ENCODE assay signal across 36 cellular contexts in the genomic region with DNA sequence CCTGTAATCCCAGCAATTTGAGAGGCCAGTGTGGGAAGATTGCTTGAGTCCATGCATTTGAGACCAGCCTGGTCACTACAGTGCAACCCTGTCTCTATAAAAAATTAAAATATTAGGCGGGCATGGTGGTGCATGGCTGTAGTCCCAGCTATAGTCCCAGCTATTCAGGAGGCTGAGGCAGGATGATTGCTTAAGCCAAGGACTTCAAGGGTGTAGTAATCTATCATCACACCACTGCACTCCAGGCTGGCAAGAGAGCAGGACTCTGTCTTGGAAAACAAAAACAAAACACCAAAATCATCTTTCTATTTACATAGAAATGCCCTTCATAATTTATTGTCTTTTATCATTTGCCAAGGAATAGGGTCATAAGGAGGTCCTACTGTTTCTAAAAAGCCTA.
A peak's percentile ranks its signal among the peaks of the same experiment; 100 is the strongest.
DNase-seq lines count a peak whose midpoint lies in the region; ATAC-seq, FAIRE-seq and TF ChIP-seq lines count a peak whose summit lies in the region.
"Had no signal": no experiment of that assay in that cellular context is flagged by ENCODE, and none has a peak within 500 bp of the region (broad histone marks: within the 10 kb centered on the region; RNA-seq: fewer than 3 reads in every experiment).

No MANE protein-coding gene starts in this region.

- H3K79me2 ChIP-seq in endothelial cell of umbilical vein (ENCODE audit: control insufficient read depth, insufficient read depth, low read length) = no peaks in the 10 kb centered on the region

- intact Hi-C loops in adrenal gland (cut with DNase I) = no loop called here
- intact Hi-C loops in endothelial cell of umbilical vein (cut with micrococcal nuclease) = no loop called here
- intact Hi-C loops in sciatic nerve (cut with DNase I) = no loop called here

- H3K4me3 ChIP-seq in adrenal gland = peak overlapping the region in 1 of 4 donors; percentile 9
- no peak overlapping the region for H3K4me3 ChIP-seq in endothelial cell of umbilical vein (replicated peaks in 1 of 3; ENCODE audit: insufficient read depth in 1 of 3, low read depth in 1 of 3, low read length in 3 of 3)
- H3K4me3 ChIP-seq: A549; BLaER1; BLaER1 treated with 17β-estradiol and CSF1 and Interleukin-3, amounts not matched to agents 10 nM and 100 nM had no signal

- DNase-seq in adrenal gland = peak in 6 of 7 donors; percentile 21 to 60 (median 34)
- DNase-seq in amniotic epithelial cell (ENCODE audit: low read depth) = peak; percentile 13
- no peak for DNase-seq in endothelial cell of umbilical vein (ENCODE audit: low read depth, low spot score)
- no peak for DNase-seq in sciatic nerve (ENCODE audit: low spot score)
- DNase-seq in naive thymus-derived CD8-positive, alpha-beta T cell = no peak
- DNase-seq in NCI-H2227 treated with DMSO at 0.1 percent for 48 hours (lab: John Stamatoyannopoulos, UW) = no peak
- no peak for DNase-seq in HUDEP-2 (lab: John Stamatoyannopoulos, UW; ENCODE audit: unreplicated experiment in 76 of 76)
- DNase-seq in glutamatergic neuron = no peak
- DNase-seq: 8988T; ACHN; AML-193; BE2C; C1 segment of cervical spinal cord; Caco-2; Calu3; CD4-positive, alpha-beta memory T cell; CD4-positive, alpha-beta T cell; CD4-positive, CD25-positive, alpha-beta regulatory T cell; CD8-positive, alpha-beta memory T cell; CD8-positive, alpha-beta T cell; COR-L47; DMS 273 treated with DMSO at 0.1 percent for 48 hours; DMS153; DMS53; DMS79; DMS79 treated with DMSO at 0.1 percent for 48 hours; DND-41; EL had no signal

- H3K27ac ChIP-seq in adrenal gland = peak overlapping the region in 1 of 5 donors; percentile 42
- no peak overlapping the region for H3K27ac ChIP-seq in endothelial cell of umbilical vein (ENCODE audit: insufficient read depth, low read depth, low read length)
- H3K27ac ChIP-seq: 22Rv1; A549; BLaER1; BLaER1 treated with 17β-estradiol and CSF1 and Interleukin-3, amounts not matched to agents 10 nM and 100 nM; C4-2B had no signal

- no peaks in the 10 kb centered on the region for H3K9me3 ChIP-seq in adrenal gland (replicated peaks in 1 of 3)
- no peaks in the 10 kb centered on the region for H3K9me3 ChIP-seq in endothelial cell of umbilical vein (replicated peaks; ENCODE audit: control insufficient read depth, insufficient read depth, low read length)
- H3K9me3 ChIP-seq: A549, BE2C, Caco-2 had no signal

- ATAC-seq in sciatic nerve = peak; percentile 39
- no peak for ATAC-seq in naive thymus-derived CD8-positive, alpha-beta T cell
- ATAC-seq: A549; CD8-positive, alpha-beta T cell had no signal

- no peaks in the 10 kb centered on the region for H3K4me1 Mint-ChIP-seq in naive thymus-derived CD8-positive, alpha-beta T cell
- no peaks in the 10 kb centered on the region for H3K4me1 Mint-ChIP-seq in glutamatergic neuron (ENCODE audit: low read depth, unreplicated experiment)
- H3K4me1 Mint-ChIP-seq: B cell; CD14-positive monocyte; CD4-positive, alpha-beta memory T cell; CD4-positive, CD25-positive, alpha-beta regulatory T cell; CD8-positive, alpha-beta memory T cell had no signal

- H3K36me3 ChIP-seq in adrenal gland (replicated peaks in 1 of 2) (no peaks in the 10 kb centered on the region), endothelial cell of umbilical vein (ENCODE audit: control insufficient read depth in 2 of 2, extremely low read depth in 1 of 2, insufficient read depth in 2 of 2, low read length in 2 of 2) (no peaks in the 10 kb centered on the region)
- H3K36me3 ChIP-seq: BE2C; BLaER1; BLaER1 treated with 17β-estradiol and CSF1 and Interleukin-3, amounts not matched to agents 10 nM and 100 nM had no signal

- TF ChIP-seq CTCF in adrenal gland (IDR thresholded peaks at IDR 0.05) = no peak
- TF ChIP-seq CTCF in endothelial cell of umbilical vein (IDR thresholded peaks at IDR 0.05; ENCODE audit: extremely low read depth in 1 of 2, insufficient read depth in 1 of 2, low read depth in 1 of 2, low read length in 2 of 2) = no peak
- TF ChIP-seq CTCF in glutamatergic neuron (IDR thresholded peaks at IDR 0.05; ENCODE audit: partially characterized antibody, unreplicated experiment) = no peak

- no peaks in the 10 kb centered on the region for H3K27me3 ChIP-seq in adrenal gland
- no peaks in the 10 kb centered on the region for H3K27me3 ChIP-seq in endothelial cell of umbilical vein (ENCODE audit: control insufficient read depth in 2 of 2, insufficient read depth in 2 of 2, low read length in 2 of 2)
- H3K27me3 ChIP-seq: BE2C; BLaER1; BLaER1 treated with 17β-estradiol and CSF1 and Interleukin-3, amounts not matched to agents 10 nM and 100 nM had no signal

- no peak overlapping the region for H3K4me2 ChIP-seq in endothelial cell of umbilical vein (ENCODE audit: insufficient read depth, low read length)
- H3K4me2 ChIP-seq: A549; BLaER1; BLaER1 treated with 17β-estradiol and CSF1 and Interleukin-3, amounts not matched to agents 10 nM and 100 nM had no signal

- TF ChIP-seq POLR2A in adrenal gland (IDR thresholded peaks at IDR 0.05) (no peak), endothelial cell of umbilical vein (IDR thresholded peaks at IDR 0.05; ENCODE audit: low read depth, low read length) (no peak)

- dilution Hi-C loops in endothelial cell of umbilical vein (cut with MboI; ENCODE audit: extremely low pct_ligation_motif_present, low sequenced_read_pairs) = no loop called here

- H3K9me1 ChIP-seq in endothelial cell of umbilical vein (replicated peaks; ENCODE audit: control insufficient read depth, extremely low read depth, insufficient read depth, low read length) = no peaks in the 10 kb centered on the region

- H3K27me3 Mint-ChIP-seq in naive thymus-derived CD8-positive, alpha-beta T cell = no peaks in the 10 kb centered on the region
- H3K27me3 Mint-ChIP-seq in glutamatergic neuron (ENCODE audit: unreplicated experiment) = no peaks in the 10 kb centered on the region
- H3K27me3 Mint-ChIP-seq: B cell; CD4-positive, alpha-beta memory T cell; CD4-positive, alpha-beta T cell; CD4-positive, CD25-positive, alpha-beta regulatory T cell; CD8-positive, alpha-beta memory T cell had no signal

- peaks cover 0 to 4% of the 10 kb centered on the region in 2 donors for H3K4me1 ChIP-seq in adrenal gland (replicated peaks in 1 of 2)
- no peaks in the 10 kb centered on the region for H3K4me1 ChIP-seq in endothelial cell of umbilical vein (ENCODE audit: control insufficient read depth, extremely low read depth, insufficient read depth, low read length)
- H3K4me1 ChIP-seq: A549; BE2C; BLaER1; BLaER1 treated with 17β-estradiol and CSF1 and Interleukin-3, amounts not matched to agents 10 nM and 100 nM; Caco-2 had no signal

- BruUV-seq in endothelial cell of umbilical vein (replicated peaks; lab: Mats Ljungman, UMichigan) = no TSS peak

- H3K36me3 Mint-ChIP-seq in naive thymus-derived CD8-positive, alpha-beta T cell = no peaks in the 10 kb centered on the region
- peaks cover 4% of the 10 kb centered on the region for H3K36me3 Mint-ChIP-seq in glutamatergic neuron (ENCODE audit: unreplicated experiment)
- H3K36me3 Mint-ChIP-seq: CD14-positive monocyte; CD4-positive, alpha-beta memory T cell; CD4-positive, CD25-positive, alpha-beta regulatory T cell; CD8-positive, alpha-beta memory T cell; CD8-positive, alpha-beta T cell had no signal

- CTCF ChIA-PET in endothelial cell of umbilical vein (lab: Charles Lee) = no interaction called here

- POLR2A ChIA-PET in endothelial cell of umbilical vein (lab: Charles Lee) = no interaction called here
- POLR2A ChIA-PET in naive thymus-derived CD8-positive, alpha-beta T cell (lab: Charles Lee) = no interaction called here

- peaks cover 0 to 21% (median 1%) of the 10 kb centered on the region in 9 donors for H3K9me3 Mint-ChIP-seq in naive thymus-derived CD8-positive, alpha-beta T cell
- H3K9me3 Mint-ChIP-seq in glutamatergic neuron (ENCODE audit: unreplicated experiment) = no peaks in the 10 kb centered on the region

- H3K9ac ChIP-seq in endothelial cell of umbilical vein (replicated peaks; ENCODE audit: extremely low read depth, insufficient read depth, low read length) = no peak overlapping the region
- H3K9ac ChIP-seq: BLaER1; BLaER1 treated with 17β-estradiol and CSF1 and Interleukin-3, amounts not matched to agents 10 nM and 100 nM had no signal

- no peak for FAIRE-seq in endothelial cell of umbilical vein (lab: Jason Lieb, UNC)
- FAIRE-seq: A549, D721Med had no signal

- no peaks in the 10 kb centered on the region for H4K20me1 ChIP-seq in endothelial cell of umbilical vein (replicated peaks; ENCODE audit: control insufficient read depth, extremely low read depth, insufficient read depth, low read length)
- H4K20me1 ChIP-seq: BLaER1; BLaER1 treated with 17β-estradiol and CSF1 and Interleukin-3, amounts not matched to agents 10 nM and 100 nM had no signal

- WGBS in adrenal gland, 4 donors = 41 to 56% (median 46%) methylated on average over 1 of the region's 1 CpG

- H3K27ac Mint-ChIP-seq in naive thymus-derived CD8-positive, alpha-beta T cell = no peak overlapping the region
- H3K27ac Mint-ChIP-seq in glutamatergic neuron (ENCODE audit: unreplicated experiment) = no peak overlapping the region
- H3K27ac Mint-ChIP-seq: B cell; CD14-positive monocyte; CD4-positive, alpha-beta memory T cell; CD4-positive, alpha-beta T cell; CD4-positive, CD25-positive, alpha-beta regulatory T cell; CD8-positive, alpha-beta memory T cell; CD8-positive, alpha-beta T cell had no signal

- H3K4me3 Mint-ChIP-seq in naive thymus-derived CD8-positive, alpha-beta T cell = no peak overlapping the region
- H3K4me3 Mint-ChIP-seq in glutamatergic neuron (ENCODE audit: unreplicated experiment) = no peak overlapping the region
- H3K4me3 Mint-ChIP-seq: B cell; CD14-positive monocyte; CD4-positive, alpha-beta memory T cell; CD4-positive, alpha-beta T cell; CD4-positive, CD25-positive, alpha-beta regulatory T cell; CD8-positive, alpha-beta memory T cell; CD8-positive, alpha-beta T cell had no signal

- H2AFZ ChIP-seq in endothelial cell of umbilical vein (ENCODE audit: low read depth, low read length) = peak overlapping the region; percentile 37

TF ChIP-seq in endothelial cell of umbilical vein, 7 proteins besides CTCF, POLR2A, EP300 and RAD21:
- no peak for TF ChIP-seq JUN (IDR thresholded peaks at IDR 0.05; ENCODE audit: borderline replicate concordance, insufficient read depth, insufficient read length, low read depth)
- TF ChIP-seq EZH2 (IDR thresholded peaks at IDR 0.05; ENCODE audit: borderline replicate concordance, low read depth, low read length, severe bottlenecking) = no peak
- no peak for TF ChIP-seq FOS (IDR thresholded peaks at IDR 0.05; ENCODE audit: borderline replicate concordance, insufficient read depth, low read length)
- no peak for TF ChIP-seq MYC (IDR thresholded peaks at IDR 0.05; ENCODE audit: low read depth, low read length)
- TF ChIP-seq MAX (IDR thresholded peaks at IDR 0.05; ENCODE audit: insufficient read depth, insufficient read length) = no peak
- TF ChIP-seq POLR2AphosphoS5 (IDR thresholded peaks at IDR 0.05; ENCODE audit: insufficient read depth, low read depth, low read length) = no peak
- no peak for TF ChIP-seq GATA2 (IDR thresholded peaks at IDR 0.05; ENCODE audit: insufficient read depth, insufficient read length, low read depth, low read length)

Comparison
In these comparisons a context has a peak if more than half of its experiments do, and no peak if none do; other contexts are left out.
1. DNase-seq: peak in adrenal gland (6 of 7) and amniotic epithelial cell (single experiment); none in endothelial cell of umbilical vein (single experiment), sciatic nerve (single experiment), naive thymus-derived CD8-positive, alpha-beta T cell (0 of 10), NCI-H2227 treated with DMSO at 0.1 percent for 48 hours (single experiment), HUDEP-2 (0 of 76) and glutamatergic neuron (single experiment).